Comparison of ENCODE assay signal across 2 cellular contexts in the genomic region with DNA sequence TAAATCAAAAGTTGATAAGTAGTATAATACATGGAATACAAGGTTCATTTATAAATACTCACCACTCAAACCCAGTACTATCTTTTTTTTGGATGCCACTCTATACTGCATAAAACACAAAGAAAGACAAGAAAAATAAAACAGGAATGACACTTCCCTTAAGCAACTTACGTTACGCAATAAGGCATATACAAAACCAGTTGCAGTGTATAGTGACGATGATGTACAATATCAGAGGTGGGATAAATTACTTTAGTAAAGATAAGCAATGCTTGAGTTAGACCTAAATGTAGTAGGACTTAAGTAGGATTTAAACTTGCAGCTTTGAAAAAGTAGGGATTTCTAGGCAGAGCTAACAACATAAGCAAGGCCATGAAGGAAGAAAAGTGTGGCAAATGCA.
TF ChIP-seq lines count a peak whose summit lies in the region.

No MANE protein-coding gene starts in this region.

TF ChIP-seq in IMR-90, 13 proteins besides CTCF, POLR2A, EP300 and RAD21:
- no peak for TF ChIP-seq MXI1 (IDR thresholded peaks at IDR 0.05; ENCODE audit: borderline replicate concordance, low read depth, low read length)
- no peak for TF ChIP-seq SMC3 (IDR thresholded peaks at IDR 0.05; ENCODE audit: low read depth, low read length)
- peak; percentile 97 for TF ChIP-seq CEBPB (IDR thresholded peaks at IDR 0.05; ENCODE audit: low read depth, low read length)
- no peak for TF ChIP-seq RCOR1 (IDR thresholded peaks at IDR 0.05; ENCODE audit: insufficient replicate concordance, low read length)
- TF ChIP-seq RFX5 (IDR thresholded peaks at IDR 0.05; ENCODE audit: low read depth, low read length) = no peak
- TF ChIP-seq, protein P1, sequence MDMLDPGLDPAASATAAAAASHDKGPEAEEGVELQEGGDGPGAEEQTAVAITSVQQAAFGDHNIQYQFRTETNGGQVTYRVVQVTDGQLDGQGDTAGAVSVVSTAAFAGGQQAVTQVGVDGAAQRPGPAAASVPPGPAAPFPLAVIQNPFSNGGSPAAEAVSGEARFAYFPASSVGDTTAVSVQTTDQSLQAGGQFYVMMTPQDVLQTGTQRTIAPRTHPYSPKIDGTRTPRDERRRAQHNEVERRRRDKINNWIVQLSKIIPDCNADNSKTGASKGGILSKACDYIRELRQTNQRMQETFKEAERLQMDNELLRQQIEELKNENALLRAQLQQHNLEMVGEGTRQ (IDR thresholded peaks at IDR 0.05; ENCODE audit: low read depth, low read length) = no peak

TF ChIP-seq in WTC11, 78 proteins besides CTCF, POLR2A, EP300 and RAD21:
- TF ChIP-seq ATF1 (CRISPR knock-in tag; IDR thresholded peaks at IDR 0.05) (no peak), ZNF121 (CRISPR knock-in tag; IDR thresholded peaks at IDR 0.05) (no peak)
- TF ChIP-seq, protein P2, sequence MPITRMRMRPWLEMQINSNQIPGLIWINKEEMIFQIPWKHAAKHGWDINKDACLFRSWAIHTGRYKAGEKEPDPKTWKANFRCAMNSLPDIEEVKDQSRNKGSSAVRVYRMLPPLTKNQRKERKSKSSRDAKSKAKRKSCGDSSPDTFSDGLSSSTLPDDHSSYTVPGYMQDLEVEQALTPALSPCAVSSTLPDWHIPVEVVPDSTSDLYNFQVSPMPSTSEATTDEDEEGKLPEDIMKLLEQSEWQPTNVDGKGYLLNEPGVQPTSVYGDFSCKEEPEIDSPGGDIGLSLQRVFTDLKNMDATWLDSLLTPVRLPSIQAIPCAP (CRISPR knock-in tag; IDR thresholded peaks at IDR 0.05) = no peak
- TF ChIP-seq, protein P3, sequence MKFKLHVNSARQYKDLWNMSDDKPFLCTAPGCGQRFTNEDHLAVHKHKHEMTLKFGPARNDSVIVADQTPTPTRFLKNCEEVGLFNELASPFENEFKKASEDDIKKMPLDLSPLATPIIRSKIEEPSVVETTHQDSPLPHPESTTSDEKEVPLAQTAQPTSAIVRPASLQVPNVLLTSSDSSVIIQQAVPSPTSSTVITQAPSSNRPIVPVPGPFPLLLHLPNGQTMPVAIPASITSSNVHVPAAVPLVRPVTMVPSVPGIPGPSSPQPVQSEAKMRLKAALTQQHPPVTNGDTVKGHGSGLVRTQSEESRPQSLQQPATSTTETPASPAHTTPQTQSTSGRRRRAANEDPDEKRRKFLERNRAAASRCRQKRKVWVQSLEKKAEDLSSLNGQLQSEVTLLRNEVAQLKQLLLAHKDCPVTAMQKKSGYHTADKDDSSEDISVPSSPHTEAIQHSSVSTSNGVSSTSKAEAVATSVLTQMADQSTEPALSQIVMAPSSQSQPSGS (CRISPR knock-in tag; IDR thresholded peaks at IDR 0.05; ENCODE audit: borderline replicate concordance, low read depth) = no peak
TF ChIP-seq in WTC11: peak in this region for 0.
